20 cellular contexts compared by ENCODE assay signal in genomic region chr11:17414992-17415391, GRCh38. TPM values are rescaled to one million over a fixed set of nuclear protein-coding genes. Genes with fewer than 3 reads are reported as not detected.
DNase-seq lines count a peak whose midpoint lies in the region; ATAC-seq and TF ChIP-seq lines count a peak whose summit lies in the region.
"Had no signal": no experiment of that assay in that cellular context is flagged by ENCODE, and none has a peak within 500 bp of the region (broad histone marks: within the 10 kb centered on the region; RNA-seq: fewer than 3 reads in every experiment).

No MANE protein-coding gene starts in this region.

- POLR2A ChIA-PET in activated CD8-positive, alpha-beta T cell treated with anti-CD3 and anti-CD28 coated beads, Interleukin-2, amount 10 ng/mL, durations not matched to agents 7 days and 5 days (lab: Charles Lee), result no interaction called here
- POLR2A ChIA-PET in activated CD8-positive, alpha-beta T cell treated with anti-CD3 and anti-CD28 coated beads for 36 hours (lab: Charles Lee), result no interaction called here

- H3K27me3 ChIP-seq in DND-41 (ENCODE audit: insufficient read depth, low read length, poor library complexity) (no peaks in the 10 kb centered on the region), skeletal muscle tissue (ENCODE audit: control insufficient read depth in 3 of 3, insufficient read depth in 3 of 3, low read length in 3 of 3) (no peaks in the 10 kb centered on the region), upper lobe of right lung (peaks cover 2% of the 10 kb centered on the region)

- peak overlapping the region in 1 of 2 experiments; percentile 35; a peak in 1 of 4 replicates for H3K4me3 ChIP-seq in DND-41 (ENCODE audit: low read depth in 1 of 2, low read length in 2 of 2)
- H3K4me3 ChIP-seq in skeletal muscle tissue (ENCODE audit: low read length in 3 of 3), result no peak overlapping the region
- H3K4me3 ChIP-seq in upper lobe of right lung, result no peak overlapping the region
- H3K4me3 ChIP-seq: A549, GM23248, K562 had no signal

- H3K9me3 ChIP-seq in DND-41 (ENCODE audit: insufficient read depth, low read length, severe bottlenecking) (no peaks in the 10 kb centered on the region), skeletal muscle tissue (ENCODE audit: control insufficient read depth in 3 of 3, low read length in 3 of 3) (no peaks in the 10 kb centered on the region), upper lobe of right lung (no peaks in the 10 kb centered on the region)
- H3K9me3 ChIP-seq: A549 had no signal

- peak overlapping the region; percentile 87 for H3K27ac Mint-ChIP-seq in activated CD8-positive, alpha-beta T cell treated with anti-CD3 and anti-CD28 coated beads, Interleukin-2, amount 10 ng/mL, durations not matched to agents 7 days and 5 days
- no peak overlapping the region for H3K27ac Mint-ChIP-seq in activated CD8-positive, alpha-beta T cell treated with anti-CD3 and anti-CD28 coated beads for 36 hours

- no peak for DNase-seq in activated CD8-positive, alpha-beta T cell treated with anti-CD3 and anti-CD28 coated beads, Interleukin-2, amount 10 ng/mL, durations not matched to agents 7 days and 5 days
- DNase-seq in activated CD8-positive, alpha-beta T cell treated with anti-CD3 and anti-CD28 coated beads for 36 hours, result no peak
- DNase-seq in DND-41, result peak; percentile 71
- DNase-seq in upper lobe of right lung, result no peak
- no peak for DNase-seq in stimulated activated naive CD4-positive, alpha-beta T cell (lab: John Stamatoyannopoulos, UW)
- DNase-seq: AML-193; CD4-positive, alpha-beta memory T cell; GM23248; H7; MV-4-11; NCI-H1105; NCI-H1436 treated with DMSO at 0.1 percent for 48 hours; NCI-H187 treated with DMSO at 0.1 percent for 48 hours; NCI-H2107; NCI-H748 treated with DMSO at 0.1 percent for 48 hours had no signal

- peak overlapping the region; percentile 57 for H3K9ac ChIP-seq in DND-41 (ENCODE audit: low read depth, low read length)
- peak overlapping the region in 1 of 3 donors; percentile 64 for H3K9ac ChIP-seq in skeletal muscle tissue (ENCODE audit: low read depth in 1 of 3, low read length in 3 of 3)
- H3K9ac ChIP-seq: GM23248 had no signal

- no peaks in the 10 kb centered on the region for H3K9me3 Mint-ChIP-seq in activated CD8-positive, alpha-beta T cell treated with anti-CD3 and anti-CD28 coated beads, Interleukin-2, amount 10 ng/mL, durations not matched to agents 7 days and 5 days (ENCODE audit: insufficient read depth)
- no peaks in the 10 kb centered on the region for H3K9me3 Mint-ChIP-seq in activated CD8-positive, alpha-beta T cell treated with anti-CD3 and anti-CD28 coated beads for 36 hours
- H3K9me3 Mint-ChIP-seq: CD4-positive, alpha-beta memory T cell had no signal

- peak overlapping the region; percentile 99 for H3K27ac ChIP-seq in DND-41 (ENCODE audit: low read length)
- H3K27ac ChIP-seq in VCaP, result peak overlapping the region; percentile 92; the same call in 1 of the 2 replicates
- peak overlapping the region; percentile 97 for H3K27ac ChIP-seq in skeletal muscle tissue (ENCODE audit: low read depth, low read length)
- H3K27ac ChIP-seq in upper lobe of right lung, result no peak overlapping the region
- H3K27ac ChIP-seq: A549, GM23248 had no signal

- H2AFZ ChIP-seq in DND-41 (ENCODE audit: low read depth, low read length), result no peak overlapping the region
- H2AFZ ChIP-seq: GM23248 had no signal

- ATAC-seq in activated CD8-positive, alpha-beta T cell treated with anti-CD3 and anti-CD28 coated beads, Interleukin-2, amount 10 ng/mL, durations not matched to agents 7 days and 5 days, result peak; percentile 37
- no peak for ATAC-seq in activated CD8-positive, alpha-beta T cell treated with anti-CD3 and anti-CD28 coated beads for 36 hours
- ATAC-seq in DND-41 (ENCODE audit: insufficient read depth, low read depth) (peak; percentile 57), upper lobe of right lung (no peak)
- ATAC-seq: HepG2 had no signal

- no peak for TF ChIP-seq CTCF in activated CD8-positive, alpha-beta T cell treated with anti-CD3 and anti-CD28 coated beads for 36 hours (IDR thresholded peaks at IDR 0.05)
- TF ChIP-seq CTCF in DND-41 (IDR thresholded peaks at IDR 0.05; ENCODE audit: borderline replicate concordance, extremely low read depth, low read length, poor library complexity, severe bottlenecking), result peak; percentile 54
- no peak for TF ChIP-seq CTCF in VCaP (conservative IDR thresholded peaks at IDR 0.05)
- TF ChIP-seq CTCF in upper lobe of right lung (IDR thresholded peaks at IDR 0.05), result no peak

- no peaks in the 10 kb centered on the region for H3K79me2 ChIP-seq in DND-41 (ENCODE audit: insufficient read depth, low read length)

- peak overlapping the region; percentile 44 for H3K4me3 Mint-ChIP-seq in activated CD8-positive, alpha-beta T cell treated with anti-CD3 and anti-CD28 coated beads, Interleukin-2, amount 10 ng/mL, durations not matched to agents 7 days and 5 days
- H3K4me3 Mint-ChIP-seq in activated CD8-positive, alpha-beta T cell treated with anti-CD3 and anti-CD28 coated beads for 36 hours, result no peak overlapping the region
- H3K4me3 Mint-ChIP-seq: CD4-positive, alpha-beta memory T cell had no signal

- peak overlapping the region; percentile 56 for H3K4me2 ChIP-seq in DND-41 (ENCODE audit: insufficient read depth, low read length)
- H3K4me2 ChIP-seq: A549 had no signal

- intact Hi-C loops in activated CD8-positive, alpha-beta T cell treated with anti-CD3 and anti-CD28 coated beads for 36 hours (cut with micrococcal nuclease), result no loop called here
- intact Hi-C loops in upper lobe of right lung (cut with DNase I), result no loop called here

- H3K4me1 ChIP-seq in DND-41 (ENCODE audit: insufficient read depth, low read length) (peaks cover 91% of the 10 kb centered on the region), skeletal muscle tissue (ENCODE audit: control insufficient read depth in 3 of 3, insufficient read depth in 3 of 3, low read length in 3 of 3) (peaks cover 19 to 39% (median 34%) of the 10 kb centered on the region in 3 donors), upper lobe of right lung (no peaks in the 10 kb centered on the region)
- H3K4me1 ChIP-seq: A549 had no signal

- H3K36me3 ChIP-seq in DND-41 (ENCODE audit: insufficient read depth, low read length) (no peaks in the 10 kb centered on the region), skeletal muscle tissue (ENCODE audit: control insufficient read depth in 3 of 3, insufficient read depth in 3 of 3, low read length in 3 of 3) (no peaks in the 10 kb centered on the region), upper lobe of right lung (no peaks in the 10 kb centered on the region)

- no peaks in the 10 kb centered on the region for H4K20me1 ChIP-seq in DND-41 (ENCODE audit: insufficient read depth, low read length)

- H3K4me1 Mint-ChIP-seq in activated CD8-positive, alpha-beta T cell treated with anti-CD3 and anti-CD28 coated beads, Interleukin-2, amount 10 ng/mL, durations not matched to agents 7 days and 5 days (ENCODE audit: low read depth), result peaks cover 53% of the 10 kb centered on the region
- H3K4me1 Mint-ChIP-seq in activated CD8-positive, alpha-beta T cell treated with anti-CD3 and anti-CD28 coated beads for 36 hours (ENCODE audit: low read depth), result peaks cover 9% of the 10 kb centered on the region

- peaks cover 36% of the 10 kb centered on the region for H3K27me3 Mint-ChIP-seq in activated CD8-positive, alpha-beta T cell treated with anti-CD3 and anti-CD28 coated beads, Interleukin-2, amount 10 ng/mL, durations not matched to agents 7 days and 5 days (ENCODE audit: low read depth)
- peaks cover 30% of the 10 kb centered on the region for H3K27me3 Mint-ChIP-seq in activated CD8-positive, alpha-beta T cell treated with anti-CD3 and anti-CD28 coated beads for 36 hours

- H3K36me3 Mint-ChIP-seq in activated CD8-positive, alpha-beta T cell treated with anti-CD3 and anti-CD28 coated beads, Interleukin-2, amount 10 ng/mL, durations not matched to agents 7 days and 5 days (ENCODE audit: low read depth), result no peaks in the 10 kb centered on the region
- H3K36me3 Mint-ChIP-seq in activated CD8-positive, alpha-beta T cell treated with anti-CD3 and anti-CD28 coated beads for 36 hours (ENCODE audit: low read depth), result no peaks in the 10 kb centered on the region
- H3K36me3 Mint-ChIP-seq: CD4-positive, alpha-beta memory T cell had no signal

- CTCF ChIA-PET in activated CD8-positive, alpha-beta T cell treated with anti-CD3 and anti-CD28 coated beads, Interleukin-2, amount 10 ng/mL, durations not matched to agents 7 days and 5 days (lab: Charles Lee), result interaction anchor here (1.3 kb wide), 2 partner anchors 8 to 13 kb away, joined by 4 read pairs; no protein-coding TSS in a partner anchor
- CTCF ChIA-PET in activated CD8-positive, alpha-beta T cell treated with anti-CD3 and anti-CD28 coated beads for 36 hours (lab: Charles Lee), result no interaction called here

RNA-seq across cellular contexts. Expression of gene KCNJ11, which starts 26.5 kb away (rescaled TPM):
- 1 to 10 TPM; 4.2 to 5.7 TPM for total RNA-seq in activated CD8-positive, alpha-beta T cell treated with anti-CD3 and anti-CD28 coated beads, Interleukin-2, amount 10 ng/mL, durations not matched to agents 7 days and 5 days
- total RNA-seq in activated CD8-positive, alpha-beta T cell treated with anti-CD3 and anti-CD28 coated beads for 36 hours, result 1 to 10 TPM; 1.2 to 2.4 TPM
- total RNA-seq in skeletal muscle tissue, result 28.2 TPM
- 6.3 TPM for total RNA-seq in upper lobe of right lung
- total RNA-seq: CD4-positive, alpha-beta memory T cell; GM23248 had no signal

Comparison
In these comparisons a context has a peak if more than half of its experiments do, and no peak if none do; other contexts are left out.
1. ATAC-seq: peak in activated CD8-positive, alpha-beta T cell treated with anti-CD3 and anti-CD28 coated beads, Interleukin-2, amount 10 ng/mL, durations not matched to agents 7 days and 5 days (single experiment) and DND-41 (single experiment); none in activated CD8-positive, alpha-beta T cell treated with anti-CD3 and anti-CD28 coated beads for 36 hours (single experiment) and upper lobe of right lung (single experiment).